16 cellular contexts compared by ENCODE assay signal in the genomic region with DNA sequence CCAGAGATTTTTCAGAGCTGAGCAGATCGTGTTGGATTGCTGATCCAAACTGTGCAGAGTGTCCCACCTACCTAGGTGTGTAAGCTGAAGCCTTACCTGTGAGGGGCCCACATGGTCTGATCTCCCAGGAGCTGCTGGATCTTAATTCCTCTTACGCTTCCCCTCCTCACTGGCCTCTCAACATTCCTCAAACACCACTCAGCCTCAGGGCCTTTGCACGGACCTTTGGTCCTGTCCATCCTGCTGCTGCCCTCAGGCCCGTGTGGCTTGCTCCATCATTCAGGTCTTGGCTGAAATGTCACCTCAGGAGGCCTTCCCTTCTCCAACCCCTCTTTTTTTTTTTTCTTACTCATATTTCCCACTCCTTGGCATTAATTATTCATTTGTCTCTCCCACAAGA. TPM values are rescaled to one million over a fixed set of nuclear protein-coding genes. Genes with fewer than 3 reads are reported as not detected.
"Had no signal": no experiment of that assay in that cellular context is flagged by ENCODE, and none has a peak within 500 bp of the region (broad histone marks: within the 10 kb centered on the region; RNA-seq: fewer than 3 reads in every experiment).

No MANE protein-coding gene starts in this region.

- H3K27ac ChIP-seq: esophagus muscularis mucosa, lower lobe of right lung, prostate gland, right lobe of liver, SJCRH30, transverse colon had no signal

- H3K9me3 ChIP-seq: esophagus muscularis mucosa, lower lobe of right lung, prostate gland, right lobe of liver, SJCRH30, transverse colon had no signal

- DNase-seq: activated CD4-positive, alpha-beta T cell treated with anti-CD3 and anti-CD28 coated beads for 48 hours; activated T-cell treated with anti-CD3 and anti-CD28 coated beads, Interleukin-2, amount 50 U/mL, for 4 hours; amniotic stem cell; left cardiac atrium; lower lobe of right lung; natural killer cell; occipital lobe; right lobe of liver; SJCRH30; stimulated activated naive CD4-positive, alpha-beta T cell; substantia nigra; T-helper 9 cell; transverse colon had no signal

- H3K4me1 ChIP-seq: esophagus muscularis mucosa, lower lobe of right lung, prostate gland, right lobe of liver, SJCRH30, transverse colon had no signal

- H3K36me3 ChIP-seq: prostate gland, right lobe of liver, SJCRH30, transverse colon had no signal

- H3K27me3 ChIP-seq: esophagus muscularis mucosa, right lobe of liver, SJCRH30, transverse colon had no signal

- H3K4me3 ChIP-seq: esophagus muscularis mucosa, lower lobe of right lung, prostate gland, right lobe of liver, SJCRH30, transverse colon had no signal

- ATAC-seq: activated T-cell treated with anti-CD3 and anti-CD28 coated beads, Interleukin-2, amount 50 U/mL, for 4 hours; left cardiac atrium; lower lobe of right lung; natural killer cell; right lobe of liver had no signal

- H3K4me3 Mint-ChIP-seq: activated T-cell treated with anti-CD3 and anti-CD28 coated beads, Interleukin-2, amount 50 U/mL, for 4 hours; natural killer cell had no signal

- H3K9me3 Mint-ChIP-seq: activated T-cell treated with anti-CD3 and anti-CD28 coated beads, Interleukin-2, amount 50 U/mL, for 4 hours; natural killer cell had no signal

- H3K36me3 Mint-ChIP-seq: natural killer cell had no signal

RNA-seq across cellular contexts. Expression of a gene that starts 30.7 kb away (rescaled TPM):
- total RNA-seq: dermis microvascular lymphatic vessel endothelial cell, left cardiac atrium had no signal

RNA-seq across cellular contexts. Expression of a gene that starts 44.4 kb away (rescaled TPM):
- total RNA-seq: dermis microvascular lymphatic vessel endothelial cell, lower lobe of right lung, natural killer cell, SJCRH30 had no signal
